ENCODE assay signal across 12 cellular contexts in genomic region chr2:237408280-237408679, GRCh38. TPM values are rescaled to one million over a fixed set of nuclear protein-coding genes. Genes with fewer than 3 reads are reported as not detected.
DNase-seq lines count a peak whose midpoint lies in the region; ATAC-seq and TF ChIP-seq lines count a peak whose summit lies in the region.
"Had no signal": no experiment of that assay in that cellular context is flagged by ENCODE, and none has a peak within 500 bp of the region (broad histone marks: within the 10 kb centered on the region; RNA-seq: fewer than 3 reads in every experiment).

No MANE protein-coding gene starts in this region.

- TF ChIP-seq CTCF in colonic mucosa (IDR thresholded peaks at IDR 0.05) (no peak), stomach (IDR thresholded peaks at IDR 0.05) (no peak), body of pancreas (IDR thresholded peaks at IDR 0.05) (no peak)

- peak overlapping the region; percentile 78 for H4K8ac ChIP-seq in mesenchymal stem cell (ENCODE audit: low read length)
- no peak overlapping the region for H4K8ac ChIP-seq in mesendoderm (ENCODE audit: low read depth, low read length)

- H2BK5ac ChIP-seq in mesenchymal stem cell (ENCODE audit: low read depth, low read length, poor library complexity, severe bottlenecking) (no peak overlapping the region), mesendoderm (ENCODE audit: low read length) (no peak overlapping the region)

- H2AK5ac ChIP-seq in mesenchymal stem cell (ENCODE audit: low read length, severe bottlenecking) (peak overlapping the region; percentile 69), mesendoderm (ENCODE audit: low read length) (no peak overlapping the region)

- H3K4me2 ChIP-seq in mesenchymal stem cell (ENCODE audit: low read length, poor library complexity, severe bottlenecking), result no peak overlapping the region
- H3K4me2 ChIP-seq in mesendoderm (ENCODE audit: low read length), result no peak overlapping the region

- no peak overlapping the region for H3K56ac ChIP-seq in mesendoderm (ENCODE audit: low read length)

- H3K18ac ChIP-seq in mesenchymal stem cell (ENCODE audit: low read depth in 1 of 2, low read length in 2 of 2) (peak overlapping the region in 1 of 2 experiments; percentile 48), mesendoderm (ENCODE audit: low read length) (no peak overlapping the region)

- intact Hi-C loops in colonic mucosa (cut with DNase I), result no loop called here
- intact Hi-C loops in stomach (cut with DNase I; ENCODE audit: low total_unique reads), result no loop called here
- intact Hi-C loops in body of pancreas (cut with DNase I), result no loop called here

- peak overlapping the region in 1 of 2 experiments; percentile 83 for H2BK12ac ChIP-seq in mesenchymal stem cell (ENCODE audit: low read length in 2 of 2)

- peak overlapping the region in 1 of 2 experiments; percentile 95 for H3K4ac ChIP-seq in mesenchymal stem cell (ENCODE audit: low read depth in 1 of 2, low read length in 2 of 2)
- no peak overlapping the region for H3K4ac ChIP-seq in mesendoderm (ENCODE audit: low read depth, low read length)

- H3K79me1 ChIP-seq in mesenchymal stem cell (replicated peaks; ENCODE audit: low read length, poor library complexity, severe bottlenecking) (no peaks in the 10 kb centered on the region), mesendoderm (ENCODE audit: low read length) (no peaks in the 10 kb centered on the region)

- no peak overlapping the region for H3K9ac ChIP-seq in colonic mucosa (ENCODE audit: low read depth in 2 of 2, low read length in 2 of 2)
- H3K9ac ChIP-seq in mesenchymal stem cell (ENCODE audit: low read length), result peak overlapping the region; percentile 98
- H3K9ac ChIP-seq in mesendoderm (ENCODE audit: low read length), result no peak overlapping the region

- H2BK120ac ChIP-seq in mesenchymal stem cell (ENCODE audit: low read depth, low read length) (no peak overlapping the region), mesendoderm (ENCODE audit: low read depth, low read length) (no peak overlapping the region)

- H3K23ac ChIP-seq in mesenchymal stem cell (ENCODE audit: low read length in 2 of 2) (no peak overlapping the region), mesendoderm (ENCODE audit: low read length) (no peak overlapping the region)

- H3K36me3 ChIP-seq in colonic mucosa (no peaks in the 10 kb centered on the region), mesenchymal stem cell (ENCODE audit: control insufficient read depth in 1 of 2, insufficient read depth in 2 of 2, low read depth in 1 of 2, low read length in 2 of 2) (peaks cover 0 to 71% of the 10 kb centered on the region in 2 experiments), stomach (no peaks in the 10 kb centered on the region), mesendoderm (ENCODE audit: control insufficient read depth, insufficient read depth, low read length) (no peaks in the 10 kb centered on the region), body of pancreas (replicated peaks in 1 of 2; ENCODE audit: insufficient read depth in 1 of 2, low read depth in 2 of 2) (no peaks in the 10 kb centered on the region)

- WGBS in mesenchymal stem cell, result 75% methylated on average over 8 of the region's 8 CpGs
- WGBS in stomach, 5 donors, result 52 to 76% (median 65%) methylated on average over 8 of the region's 8 CpGs
- WGBS in mesendoderm (ENCODE audit: extremely low coverage, insufficient coverage, low lambda C conversion rate), result no CpG with 5 or more reads among the region's 8 CpGs
- WGBS in body of pancreas, 2 donors, result 57 to 71% methylated on average over 8 of the region's 8 CpGs

- peak overlapping the region in 1 of 2 experiments; percentile 79 for H3K14ac ChIP-seq in mesenchymal stem cell (ENCODE audit: low read length in 2 of 2)

- H3K27ac ChIP-seq in colonic mucosa, result peak overlapping the region; percentile 42
- no peak overlapping the region for H3K27ac ChIP-seq in mesenchymal stem cell (ENCODE audit: low read length, poor library complexity, severe bottlenecking)
- H3K27ac ChIP-seq in stomach, result peak overlapping the region in 4 of 5 donors; percentile 34 to 89 (median 65)
- no peak overlapping the region for H3K27ac ChIP-seq in mesendoderm (ENCODE audit: low read depth, low read length)
- H3K27ac ChIP-seq in body of pancreas, result no peak overlapping the region

- H3K4me3 ChIP-seq in colonic mucosa (no peak overlapping the region), mesenchymal stem cell (ENCODE audit: insufficient read depth in 1 of 2, low read depth in 1 of 2, low read length in 2 of 2) (peak overlapping the region in 1 of 2 experiments; percentile 90), stomach (peak overlapping the region in 2 of 4 donors; percentile 0 to 10), mesendoderm (ENCODE audit: low read length) (no peak overlapping the region), body of pancreas (no peak overlapping the region)

- H2BK15ac ChIP-seq in mesenchymal stem cell (ENCODE audit: low read depth, poor library complexity, severe bottlenecking) (peak overlapping the region; percentile 74), mesendoderm (replicated peaks; ENCODE audit: low read depth) (no peak overlapping the region)

- H4K5ac ChIP-seq in mesendoderm (ENCODE audit: low read length), result no peak overlapping the region

- peak; percentile 63 for DNase-seq in ELR (ENCODE audit: low read depth)
- DNase-seq in colonic mucosa, result no peak
- no peak for DNase-seq in mesenchymal stem cell
- DNase-seq in stomach, result no peak
- no peak for DNase-seq in NCI-H1417 treated with DMSO at 0.1 percent for 48 hours (lab: John Stamatoyannopoulos, UW)
- no peak for DNase-seq in mesendoderm
- no peak for DNase-seq in body of pancreas
- DNase-seq: activated CD8-positive, alpha-beta memory T cell treated with anti-CD3 and anti-CD28 coated beads, Interleukin-2, amount 50 U/mL, for 48 hours; amniotic stem cell; endodermal cell; SHP77 treated with DMSO at 0.1 percent for 48 hours had no signal

- H3K79me2 ChIP-seq in mesendoderm (ENCODE audit: control insufficient read depth, insufficient read depth, low read length), result no peaks in the 10 kb centered on the region

- no peaks in the 10 kb centered on the region for H3K27me3 ChIP-seq in colonic mucosa
- H3K27me3 ChIP-seq in mesenchymal stem cell (ENCODE audit: control insufficient read depth in 1 of 2, insufficient read depth in 1 of 2, low read length in 2 of 2), result no peaks in the 10 kb centered on the region
- peaks cover 0 to 26% (median 0%) of the 10 kb centered on the region in 3 donors for H3K27me3 ChIP-seq in stomach
- no peaks in the 10 kb centered on the region for H3K27me3 ChIP-seq in mesendoderm (ENCODE audit: insufficient read depth, low read length, poor library complexity)
- no peaks in the 10 kb centered on the region for H3K27me3 ChIP-seq in body of pancreas

- H3K9me3 ChIP-seq in colonic mucosa (no peaks in the 10 kb centered on the region), mesenchymal stem cell (ENCODE audit: control insufficient read depth, low read length) (no peaks in the 10 kb centered on the region), stomach (no peaks in the 10 kb centered on the region), body of pancreas (no peaks in the 10 kb centered on the region)

- H2AFZ ChIP-seq in mesenchymal stem cell (ENCODE audit: low read depth, low read length), result no peak overlapping the region

- TF ChIP-seq EP300 in stomach (IDR thresholded peaks at IDR 0.05), result no peak

- H3K4me1 ChIP-seq in colonic mucosa (no peaks in the 10 kb centered on the region), mesenchymal stem cell (ENCODE audit: control insufficient read depth, insufficient read depth, low read depth, low read length) (peaks cover 4% of the 10 kb centered on the region), stomach (peaks cover 0 to 51% (median 3%) of the 10 kb centered on the region in 4 donors), mesendoderm (ENCODE audit: control insufficient read depth, low read depth, low read length) (no peaks in the 10 kb centered on the region), body of pancreas (no peaks in the 10 kb centered on the region)

- ATAC-seq in body of pancreas, result no peak
- ATAC-seq in GM21529 (IDR thresholded peaks at IDR 0.05; ENCODE audit: unreplicated experiment), result no peak

- TF ChIP-seq POLR2A in stomach (IDR thresholded peaks at IDR 0.05), result no peak
- no peak for TF ChIP-seq POLR2A in body of pancreas (IDR thresholded peaks at IDR 0.05)

- no peak overlapping the region for H4K91ac ChIP-seq in mesenchymal stem cell (ENCODE audit: low read length)

RNA-seq across cellular contexts. Expression of gene COL6A3, which starts 5.7 kb away (rescaled TPM):
- total RNA-seq in colonic mucosa, result 10 to 100 TPM; 28.4 to 80.9 TPM
- 173 TPM for polyA plus RNA-seq in mesenchymal stem cell (2013, experiment 1 of 2)
- polyA plus RNA-seq in mesenchymal stem cell (2013, experiment 2 of 2), result 153 TPM
- total RNA-seq in stomach, result 100 to 1,000 TPM; 105 to 411 (median 138) TPM
- 10 to 100 TPM in 2 of 3 donors, 1 to 10 TPM in 1; 9.3 to 23.3 (median 12.0) TPM for polyA plus RNA-seq in stomach
- polyA plus RNA-seq in mesendoderm (2013, experiment 1 of 2), result 0.76 TPM
- polyA plus RNA-seq in mesendoderm (2013, experiment 2 of 2), result 0.81 TPM
- 100 to 1,000 TPM in 1 of 2 donors, 10 to 100 TPM in 1; 46.4 to 121 TPM for total RNA-seq in body of pancreas

Comparison
In these comparisons a context has a peak if more than half of its experiments do, and no peak if none do; other contexts are left out.
1. H3K27ac ChIP-seq: peak in colonic mucosa (single experiment) and stomach (4 of 5); none in mesenchymal stem cell (single experiment), mesendoderm (single experiment) and body of pancreas (0 of 4).